1 cellular context compared by ENCODE assay signal in the genomic region with DNA sequence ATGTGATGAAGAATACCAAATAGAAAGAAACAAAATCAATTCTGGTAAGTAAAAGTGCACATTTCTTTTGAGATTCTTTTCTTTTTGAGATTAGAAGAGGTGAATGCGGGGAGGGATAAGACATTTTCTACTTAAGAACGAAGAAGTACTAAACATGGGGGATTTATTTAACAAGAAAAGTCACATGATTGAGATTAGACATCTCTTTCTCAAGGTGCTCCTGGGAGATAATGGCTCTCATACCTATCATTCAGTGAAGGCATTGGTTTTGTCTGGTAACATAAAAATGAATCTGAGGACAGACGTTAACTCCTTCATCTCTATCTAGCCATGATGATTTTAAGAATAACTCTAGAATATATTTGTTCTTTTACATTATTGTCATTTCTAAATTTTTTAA.
TF ChIP-seq lines count a peak whose summit lies in the region.

No MANE protein-coding gene starts in this region.

TF ChIP-seq in K562, 482 proteins besides CTCF, POLR2A, EP300 and RAD21 (continued from another document and continues in another):
- TF ChIP-seq, protein P1, sequence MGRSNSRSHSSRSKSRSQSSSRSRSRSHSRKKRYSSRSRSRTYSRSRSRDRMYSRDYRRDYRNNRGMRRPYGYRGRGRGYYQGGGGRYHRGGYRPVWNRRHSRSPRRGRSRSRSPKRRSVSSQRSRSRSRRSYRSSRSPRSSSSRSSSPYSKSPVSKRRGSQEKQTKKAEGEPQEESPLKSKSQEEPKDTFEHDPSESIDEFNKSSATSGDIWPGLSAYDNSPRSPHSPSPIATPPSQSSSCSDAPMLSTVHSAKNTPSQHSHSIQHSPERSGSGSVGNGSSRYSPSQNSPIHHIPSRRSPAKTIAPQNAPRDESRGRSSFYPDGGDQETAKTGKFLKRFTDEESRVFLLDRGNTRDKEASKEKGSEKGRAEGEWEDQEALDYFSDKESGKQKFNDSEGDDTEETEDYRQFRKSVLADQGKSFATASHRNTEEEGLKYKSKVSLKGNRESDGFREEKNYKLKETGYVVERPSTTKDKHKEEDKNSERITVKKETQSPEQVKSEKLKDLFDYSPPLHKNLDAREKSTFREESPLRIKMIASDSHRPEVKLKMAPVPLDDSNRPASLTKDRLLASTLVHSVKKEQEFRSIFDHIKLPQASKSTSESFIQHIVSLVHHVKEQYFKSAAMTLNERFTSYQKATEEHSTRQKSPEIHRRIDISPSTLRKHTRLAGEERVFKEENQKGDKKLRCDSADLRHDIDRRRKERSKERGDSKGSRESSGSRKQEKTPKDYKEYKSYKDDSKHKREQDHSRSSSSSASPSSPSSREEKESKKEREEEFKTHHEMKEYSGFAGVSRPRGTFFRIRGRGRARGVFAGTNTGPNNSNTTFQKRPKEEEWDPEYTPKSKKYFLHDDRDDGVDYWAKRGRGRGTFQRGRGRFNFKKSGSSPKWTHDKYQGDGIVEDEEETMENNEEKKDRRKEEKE (IDR thresholded peaks at IDR 0.05; ENCODE audit: borderline replicate concordance in 1 of 2, control insufficient read depth in 1 of 2, low read depth in 2 of 2, low read length in 1 of 2) = no peak
- TF ChIP-seq CCNT2 (IDR thresholded peaks at IDR 0.05; ENCODE audit: borderline replicate concordance, extremely low read depth, insufficient read length, low read depth, low read length) (peak; percentile 50), MYBL2 (IDR thresholded peaks at IDR 0.05; ENCODE audit: low read depth) (no peak; the same call in 1 of the 2 replicates), MYBL2 (CRISPR knock-in tag; IDR thresholded peaks at IDR 0.05; ENCODE audit: borderline replicate concordance) (no peak), SOX6 (IDR thresholded peaks at IDR 0.05) (peak; percentile 75; the same call in 1 of the 2 replicates), ARID1B (IDR thresholded peaks at IDR 0.05) (peak; percentile 88), PRPF4 (IDR thresholded peaks at IDR 0.05; ENCODE audit: insufficient read depth, low read depth, low read length, poor library complexity, severe bottlenecking) (no peak), HNRNPLL (IDR thresholded peaks at IDR 0.05; ENCODE audit: low read depth, low read length, poor library complexity, severe bottlenecking) (no peak), POLR3G (IDR thresholded peaks at IDR 0.05; ENCODE audit: extremely low read depth, insufficient read length, insufficient replicate concordance) (no peak), HNRNPUL1 (IDR thresholded peaks at IDR 0.05; ENCODE audit: low read length) (no peak), EHMT2 (IDR thresholded peaks at IDR 0.05) (0 out of 2 replicates have a peak, but pooled peaks have one; percentile 10), ZNF77 (CRISPR knock-in tag; IDR thresholded peaks at IDR 0.05) (no peak), GTF2F1 (IDR thresholded peaks at IDR 0.05; ENCODE audit: low read depth, low read length) (no peak), ZNF707 (CRISPR knock-in tag; conservative IDR thresholded peaks at IDR 0.05) (no peak), NCOR1 (IDR thresholded peaks at IDR 0.05) (peak; percentile 63), CBX2 (IDR thresholded peaks at IDR 0.05; ENCODE audit: insufficient read depth, low read length, poor library complexity, severe bottlenecking) (no peak), CAMTA2 (CRISPR knock-in tag; conservative IDR thresholded peaks at IDR 0.05) (no peak), KLF1 (tag; IDR thresholded peaks at IDR 0.05) (no peak), ZNF57 (CRISPR knock-in tag; IDR thresholded peaks at IDR 0.05) (no peak), ATF7 (IDR thresholded peaks at IDR 0.05) (no peak), ZNF143 (CRISPR knock-in tag; IDR thresholded peaks at IDR 0.05) (no peak), FUS (optimal IDR thresholded peaks at IDR 0.05; ENCODE audit: low read depth, low read length) (no peak), SP1 (CRISPR knock-in tag; IDR thresholded peaks at IDR 0.05) (no peak), ZEB2 (IDR thresholded peaks at IDR 0.05) (peak; percentile 29; the same call in 1 of the 2 replicates), MCM5 (IDR thresholded peaks at IDR 0.05; ENCODE audit: low read depth) (no peak), CHD2 (IDR thresholded peaks at IDR 0.05; ENCODE audit: low read depth, low read length) (no peak), L3MBTL2 (IDR thresholded peaks at IDR 0.05) (no peak), HMG20B (CRISPR knock-in tag; IDR thresholded peaks at IDR 0.05) (no peak), ZBTB1 (CRISPR knock-in tag; IDR thresholded peaks at IDR 0.05; ENCODE audit: borderline replicate concordance, low read depth) (no peak), POLR2AphosphoS2 (IDR thresholded peaks at IDR 0.05; ENCODE audit: low read length) (no peak), SRSF9 (IDR thresholded peaks at IDR 0.05; ENCODE audit: borderline replicate concordance, low read depth, low read length) (no peak), ZNF24 (IDR thresholded peaks at IDR 0.05) (no peak), RBM25 (IDR thresholded peaks at IDR 0.05; ENCODE audit: low read depth, low read length, severe bottlenecking) (no peak), ZC3H4 (CRISPR knock-in tag; IDR thresholded peaks at IDR 0.05; ENCODE audit: borderline replicate concordance) (no peak), ZNF644 (tag; IDR thresholded peaks at IDR 0.05; ENCODE audit: low read depth) (no peak), FOXM1 (IDR thresholded peaks at IDR 0.05; ENCODE audit: low read depth) (peak; percentile 72), FOXM1 (CRISPR knock-in tag; IDR thresholded peaks at IDR 0.05; ENCODE audit: low read depth) (no peak), SNRNP70 (optimal IDR thresholded peaks at IDR 0.05; ENCODE audit: low read depth, low read length) (no peak), NFXL1 (CRISPR knock-in tag; IDR thresholded peaks at IDR 0.05) (no peak)
- TF ChIP-seq, protein P2, sequence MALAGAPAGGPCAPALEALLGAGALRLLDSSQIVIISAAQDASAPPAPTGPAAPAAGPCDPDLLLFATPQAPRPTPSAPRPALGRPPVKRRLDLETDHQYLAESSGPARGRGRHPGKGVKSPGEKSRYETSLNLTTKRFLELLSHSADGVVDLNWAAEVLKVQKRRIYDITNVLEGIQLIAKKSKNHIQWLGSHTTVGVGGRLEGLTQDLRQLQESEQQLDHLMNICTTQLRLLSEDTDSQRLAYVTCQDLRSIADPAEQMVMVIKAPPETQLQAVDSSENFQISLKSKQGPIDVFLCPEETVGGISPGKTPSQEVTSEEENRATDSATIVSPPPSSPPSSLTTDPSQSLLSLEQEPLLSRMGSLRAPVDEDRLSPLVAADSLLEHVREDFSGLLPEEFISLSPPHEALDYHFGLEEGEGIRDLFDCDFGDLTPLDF (CRISPR knock-in tag; IDR thresholded peaks at IDR 0.05) = no peak
- TF ChIP-seq, protein P3, sequence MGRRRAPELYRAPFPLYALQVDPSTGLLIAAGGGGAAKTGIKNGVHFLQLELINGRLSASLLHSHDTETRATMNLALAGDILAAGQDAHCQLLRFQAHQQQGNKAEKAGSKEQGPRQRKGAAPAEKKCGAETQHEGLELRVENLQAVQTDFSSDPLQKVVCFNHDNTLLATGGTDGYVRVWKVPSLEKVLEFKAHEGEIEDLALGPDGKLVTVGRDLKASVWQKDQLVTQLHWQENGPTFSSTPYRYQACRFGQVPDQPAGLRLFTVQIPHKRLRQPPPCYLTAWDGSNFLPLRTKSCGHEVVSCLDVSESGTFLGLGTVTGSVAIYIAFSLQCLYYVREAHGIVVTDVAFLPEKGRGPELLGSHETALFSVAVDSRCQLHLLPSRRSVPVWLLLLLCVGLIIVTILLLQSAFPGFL (CRISPR knock-in tag; IDR thresholded peaks at IDR 0.05) = no peak
- TF ChIP-seq, protein P4, sequence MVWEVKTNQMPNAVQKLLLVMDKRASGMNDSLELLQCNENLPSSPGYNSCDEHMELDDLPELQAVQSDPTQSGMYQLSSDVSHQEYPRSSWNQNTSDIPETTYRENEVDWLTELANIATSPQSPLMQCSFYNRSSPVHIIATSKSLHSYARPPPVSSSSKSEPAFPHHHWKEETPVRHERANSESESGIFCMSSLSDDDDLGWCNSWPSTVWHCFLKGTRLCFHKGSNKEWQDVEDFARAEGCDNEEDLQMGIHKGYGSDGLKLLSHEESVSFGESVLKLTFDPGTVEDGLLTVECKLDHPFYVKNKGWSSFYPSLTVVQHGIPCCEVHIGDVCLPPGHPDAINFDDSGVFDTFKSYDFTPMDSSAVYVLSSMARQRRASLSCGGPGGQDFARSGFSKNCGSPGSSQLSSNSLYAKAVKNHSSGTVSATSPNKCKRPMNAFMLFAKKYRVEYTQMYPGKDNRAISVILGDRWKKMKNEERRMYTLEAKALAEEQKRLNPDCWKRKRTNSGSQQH (CRISPR knock-in tag; IDR thresholded peaks at IDR 0.05) = no peak
- TF ChIP-seq, protein P5, sequence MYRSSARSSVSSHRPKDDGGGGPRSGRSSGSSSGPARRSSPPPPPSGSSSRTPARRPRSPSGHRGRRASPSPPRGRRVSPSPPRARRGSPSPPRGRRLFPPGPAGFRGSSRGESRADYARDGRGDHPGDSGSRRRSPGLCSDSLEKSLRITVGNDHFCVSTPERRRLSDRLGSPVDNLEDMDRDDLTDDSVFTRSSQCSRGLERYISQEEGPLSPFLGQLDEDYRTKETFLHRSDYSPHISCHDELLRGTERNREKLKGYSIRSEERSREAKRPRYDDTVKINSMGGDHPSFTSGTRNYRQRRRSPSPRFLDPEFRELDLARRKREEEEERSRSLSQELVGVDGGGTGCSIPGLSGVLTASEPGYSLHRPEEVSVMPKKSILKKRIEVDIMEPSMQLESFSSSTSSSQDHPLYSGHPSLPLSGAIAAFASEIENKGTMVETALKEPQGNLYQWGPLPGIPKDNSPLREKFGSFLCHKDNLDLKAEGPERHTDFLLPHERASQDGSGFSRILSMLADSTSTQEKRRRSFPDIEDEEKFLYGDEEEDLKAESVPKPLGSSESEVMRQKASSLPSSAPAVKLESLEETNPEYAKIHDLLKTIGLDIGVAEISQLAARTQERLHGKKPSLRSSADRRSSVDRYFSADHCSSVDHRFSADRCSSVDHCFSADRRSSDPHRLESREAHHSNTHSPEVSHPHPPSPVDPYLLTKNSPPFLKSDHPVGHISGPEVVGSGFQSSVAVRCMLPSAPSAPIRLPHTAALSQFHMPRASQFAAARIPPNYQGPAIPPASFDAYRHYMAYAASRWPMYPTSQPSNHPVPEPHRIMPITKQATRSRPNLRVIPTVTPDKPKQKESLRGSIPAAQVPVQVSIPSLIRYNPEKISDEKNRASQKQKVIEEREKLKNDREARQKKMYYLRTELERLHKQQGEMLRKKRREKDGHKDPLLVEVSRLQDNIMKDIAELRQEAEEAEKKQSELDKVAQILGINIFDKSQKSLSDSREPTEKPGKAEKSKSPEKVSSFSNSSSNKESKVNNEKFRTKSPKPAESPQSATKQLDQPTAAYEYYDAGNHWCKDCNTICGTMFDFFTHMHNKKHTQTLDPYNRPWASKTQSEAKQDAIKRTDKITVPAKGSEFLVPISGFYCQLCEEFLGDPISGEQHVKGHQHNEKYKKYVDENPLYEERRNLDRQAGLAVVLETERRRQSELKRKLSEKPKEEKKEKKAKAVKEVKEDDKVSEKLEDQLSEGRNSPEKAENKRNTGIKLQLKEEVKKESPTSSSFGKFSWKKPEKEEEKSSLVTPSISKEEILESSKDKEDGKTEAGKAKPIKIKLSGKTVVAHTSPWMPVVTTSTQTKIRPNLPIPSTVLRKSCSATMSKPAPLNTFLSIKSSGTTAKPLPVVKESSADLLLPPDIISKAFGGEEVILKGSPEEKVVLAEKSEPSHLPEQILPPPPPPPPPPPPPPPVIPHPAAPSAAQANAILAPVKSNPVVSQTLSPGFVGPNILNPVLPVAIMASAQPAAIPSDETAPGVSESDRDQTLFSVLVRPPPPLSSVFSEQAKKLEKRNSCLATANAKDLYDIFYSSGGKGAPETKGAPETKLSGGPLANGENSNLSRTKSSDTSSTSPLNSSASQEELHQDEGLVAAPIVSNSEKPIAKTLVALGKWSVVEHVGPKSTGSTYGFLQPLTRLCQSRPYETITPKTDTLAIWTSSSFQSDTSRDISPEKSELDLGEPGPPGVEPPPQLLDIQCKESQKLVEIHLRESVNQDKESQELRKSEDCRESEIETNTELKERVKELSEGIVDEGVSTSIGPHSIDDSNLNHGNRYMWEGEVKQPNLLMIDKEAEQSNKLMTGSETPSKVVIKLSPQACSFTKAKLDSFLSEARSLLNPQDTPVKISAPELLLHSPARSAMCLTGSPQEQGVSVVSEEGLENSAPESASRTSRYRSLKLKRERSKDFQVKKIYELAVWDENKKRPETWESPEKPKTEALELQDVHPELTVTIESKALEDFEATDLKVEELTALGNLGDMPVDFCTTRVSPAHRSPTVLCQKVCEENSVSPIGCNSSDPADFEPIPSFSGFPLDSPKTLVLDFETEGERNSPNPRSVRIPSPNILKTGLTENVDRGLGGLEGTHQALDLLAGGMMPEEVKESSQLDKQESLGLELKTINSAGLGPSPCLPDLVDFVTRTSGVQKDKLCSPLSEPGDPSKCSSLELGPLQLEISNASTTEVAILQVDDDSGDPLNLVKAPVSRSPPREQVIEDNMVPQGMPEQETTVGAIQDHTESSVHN (IDR thresholded peaks at IDR 0.05; ENCODE audit: borderline replicate concordance in 1 of 2, low read depth in 1 of 2) = no peak
- TF ChIP-seq, protein P6, sequence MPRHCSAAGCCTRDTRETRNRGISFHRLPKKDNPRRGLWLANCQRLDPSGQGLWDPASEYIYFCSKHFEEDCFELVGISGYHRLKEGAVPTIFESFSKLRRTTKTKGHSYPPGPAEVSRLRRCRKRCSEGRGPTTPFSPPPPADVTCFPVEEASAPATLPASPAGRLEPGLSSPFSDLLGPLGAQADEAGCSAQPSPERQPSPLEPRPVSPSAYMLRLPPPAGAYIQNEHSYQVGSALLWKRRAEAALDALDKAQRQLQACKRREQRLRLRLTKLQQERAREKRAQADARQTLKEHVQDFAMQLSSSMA (CRISPR knock-in tag; IDR thresholded peaks at IDR 0.05) = no peak
- TF ChIP-seq, protein P7, sequence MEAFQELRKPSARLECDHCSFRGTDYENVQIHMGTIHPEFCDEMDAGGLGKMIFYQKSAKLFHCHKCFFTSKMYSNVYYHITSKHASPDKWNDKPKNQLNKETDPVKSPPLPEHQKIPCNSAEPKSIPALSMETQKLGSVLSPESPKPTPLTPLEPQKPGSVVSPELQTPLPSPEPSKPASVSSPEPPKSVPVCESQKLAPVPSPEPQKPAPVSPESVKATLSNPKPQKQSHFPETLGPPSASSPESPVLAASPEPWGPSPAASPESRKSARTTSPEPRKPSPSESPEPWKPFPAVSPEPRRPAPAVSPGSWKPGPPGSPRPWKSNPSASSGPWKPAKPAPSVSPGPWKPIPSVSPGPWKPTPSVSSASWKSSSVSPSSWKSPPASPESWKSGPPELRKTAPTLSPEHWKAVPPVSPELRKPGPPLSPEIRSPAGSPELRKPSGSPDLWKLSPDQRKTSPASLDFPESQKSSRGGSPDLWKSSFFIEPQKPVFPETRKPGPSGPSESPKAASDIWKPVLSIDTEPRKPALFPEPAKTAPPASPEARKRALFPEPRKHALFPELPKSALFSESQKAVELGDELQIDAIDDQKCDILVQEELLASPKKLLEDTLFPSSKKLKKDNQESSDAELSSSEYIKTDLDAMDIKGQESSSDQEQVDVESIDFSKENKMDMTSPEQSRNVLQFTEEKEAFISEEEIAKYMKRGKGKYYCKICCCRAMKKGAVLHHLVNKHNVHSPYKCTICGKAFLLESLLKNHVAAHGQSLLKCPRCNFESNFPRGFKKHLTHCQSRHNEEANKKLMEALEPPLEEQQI (IDR thresholded peaks at IDR 0.05) = peak; percentile 27; the same call in 1 of the 2 replicates
